8 cellular contexts compared by ENCODE assay signal in genomic region chr10:104353325-104354048, GRCh38. TPM values are rescaled to one million over a fixed set of nuclear protein-coding genes. Genes with fewer than 3 reads are reported as not detected.
A peak's percentile ranks its signal among the peaks of the same experiment; 100 is the strongest.
DNase-seq lines count a peak whose midpoint lies in the region; ATAC-seq and TF ChIP-seq lines count a peak whose summit lies in the region.

Gene CFAP58 (plus strand): TSS chr10:104353833. CDS start chr10:104353898, 65 bp downstream.

- intact Hi-C loops in right lobe of liver (cut with DNase I), result no loop called here

- H3K9me3 ChIP-seq in right lobe of liver, result no peaks in the 10 kb centered on the region

- WGBS in right lobe of liver (ENCODE audit: insufficient coverage, low coverage, low lambda C conversion rate, missing lambda C conversion rate), result 1% methylated on average over 42 of the region's 43 CpGs

- H3K27ac ChIP-seq in right lobe of liver, result peak within 1 kb of the TSS in 1 of 3 donors; percentile 0

- ATAC-seq in HG03378 (IDR thresholded peaks at IDR 0.05; ENCODE audit: unreplicated experiment) (peak; percentile 56), right lobe of liver (peak; percentile 85 to 92 (median 90))

- peak within 1 kb of the TSS; percentile 17 to 50 (median 26) for H3K4me3 ChIP-seq in right lobe of liver

- peak; percentile 69 to 88 (median 72) for TF ChIP-seq CTCF in right lobe of liver (IDR thresholded peaks at IDR 0.05)

- no peaks in the 10 kb centered on the region for H3K36me3 ChIP-seq in right lobe of liver

- H3K4me1 ChIP-seq in right lobe of liver, result peaks cover 0 to 15% (median 6%) of the 10 kb centered on the region in 4 donors

- H3K27me3 ChIP-seq in right lobe of liver, result no peaks in the 10 kb centered on the region

- DNase-seq in AML-193 (lab: John Stamatoyannopoulos, UW) (peak; percentile 59 to 61), GM19240 (ENCODE audit: insufficient read length, low spot score) (peak; percentile 35), NCI-H446 (lab: John Stamatoyannopoulos, UW) (peak; percentile 31 to 87), dedifferentiated amniotic fluid mesenchymal stem cell (ENCODE audit: extremely low spot score) (peak; percentile 45), right lobe of liver (peak; percentile 92 to 95 (median 94))
- peak; percentile 93 for DNase-seq in activated CD4-positive, alpha-beta T cell treated with anti-CD3 and anti-CD28 coated beads for 48 hours
- DNase-seq in stimulated activated CD4-positive, alpha-beta T cell treated with anti-CD3 and anti-CD28 coated beads, Interleukin-4, amount 100 ng/mL, for 48 hours (ENCODE audit: low read depth in 2 of 2), result peak; percentile 82 to 83

- peak; percentile 41 for TF ChIP-seq POLR2A in right lobe of liver (IDR thresholded peaks at IDR 0.05)

RNA-seq across cellular contexts. Expression of gene CFAP58, which starts in this region (rescaled TPM):
- total RNA-seq in right lobe of liver, result 1 to 10 TPM in 1 of 6 experiments, under 1 TPM in 3, not detected in 2; 0.10 to 2.9 (median 0.15) TPM

Comparison
In these comparisons a context has a peak if more than half of its experiments do, and no peak if none do; other contexts are left out.
1. DNase-seq: peak in every context shown above with its lines; median percentile 94 in right lobe of liver; 93 in activated CD4-positive, alpha-beta T cell treated with anti-CD3 and anti-CD28 coated beads for 48 hours; 82 in stimulated activated CD4-positive, alpha-beta T cell treated with anti-CD3 and anti-CD28 coated beads, Interleukin-4, amount 100 ng/mL, for 48 hours; 60 in AML-193; 59 in NCI-H446; 45 in dedifferentiated amniotic fluid mesenchymal stem cell; 35 in GM19240.